ENCODE assay signal across 17 cellular contexts in the genomic region with DNA sequence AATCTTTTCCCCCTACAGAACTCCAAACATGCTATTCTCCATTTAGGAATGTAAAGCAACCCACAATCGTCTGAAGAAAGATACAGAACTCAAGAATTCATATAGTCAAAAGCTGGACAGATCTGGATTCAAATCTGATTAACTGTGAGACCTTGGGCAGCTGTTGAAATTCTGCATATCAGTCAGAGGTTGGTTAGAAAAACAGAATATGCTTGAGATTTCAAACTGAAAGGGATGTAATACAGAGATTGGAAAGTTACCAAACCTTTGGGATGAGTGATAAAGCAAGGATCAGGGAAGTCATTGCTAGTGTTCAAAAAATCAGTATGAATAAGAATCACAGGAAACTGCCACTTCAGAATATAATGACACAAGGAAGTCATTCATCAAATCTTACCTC.
DNase-seq lines count a peak whose midpoint lies in the region; TF ChIP-seq lines count a peak whose summit lies in the region.
"Had no signal": no experiment of that assay in that cellular context is flagged by ENCODE, and none has a peak within 500 bp of the region (broad histone marks: within the 10 kb centered on the region; RNA-seq: fewer than 3 reads in every experiment).

No MANE protein-coding gene starts in this region.

- peak overlapping the region; percentile 57 for H3K27ac ChIP-seq in 22Rv1
- H3K27ac ChIP-seq: esophagus muscularis mucosa had no signal

- in situ Hi-C loops in SK-MEL-5 (cut with HindIII; ENCODE audit: low pct_unique_long_range_greater_than_20kb, low sequenced_read_pairs), result no loop called here

- DNase-seq in HCEC 1CT (peak; percentile 69), SK-MEL-5 (ENCODE audit: low read depth, low spot score) (peak; percentile 16), fibroblast of mammary gland (ENCODE audit: low read depth) (peak; percentile 55), SIG-M5 (lab: John Stamatoyannopoulos, UW) (no peak), NCI-H1092 treated with DMSO at 0.1 percent for 48 hours (lab: John Stamatoyannopoulos, UW) (no peak)
- no peak for DNase-seq in effector CD8-positive, alpha-beta T cell (lab: John Stamatoyannopoulos, UW)
- no peak for DNase-seq in central memory CD4-positive, alpha-beta T cell
- DNase-seq: amygdala; GDM1; hippocampal formation; MG63; NCI-H82; right cardiac atrium; stimulated activated CD4-positive, alpha-beta T cell treated with anti-CD3 and anti-CD28 coated beads, Interleukin-2, amount 100 ng/mL, for 24 hours; T-helper 2 cell had no signal

- no peak overlapping the region for H3K4me3 ChIP-seq in fibroblast of mammary gland (ENCODE audit: control insufficient read depth, low read depth, low read length)
- H3K4me3 ChIP-seq: esophagus muscularis mucosa, MG63 had no signal

- TF ChIP-seq CTCF in 22Rv1 (IDR thresholded peaks at IDR 0.05) (no peak), fibroblast of mammary gland (conservative IDR thresholded peaks at IDR 0.05; ENCODE audit: control insufficient read depth, insufficient read depth, low read depth, low read length) (no peak)

Comparison
In these comparisons a context has a peak if more than half of its experiments do, and no peak if none do; other contexts are left out.
1. DNase-seq: peak in HCEC 1CT (single experiment), SK-MEL-5 (single experiment) and fibroblast of mammary gland (single experiment); none in effector CD8-positive, alpha-beta T cell (single experiment), central memory CD4-positive, alpha-beta T cell (single experiment), SIG-M5 (single experiment) and NCI-H1092 treated with DMSO at 0.1 percent for 48 hours (single experiment).